Comparison of ENCODE assay signal across 8 cellular contexts in the genomic region with DNA sequence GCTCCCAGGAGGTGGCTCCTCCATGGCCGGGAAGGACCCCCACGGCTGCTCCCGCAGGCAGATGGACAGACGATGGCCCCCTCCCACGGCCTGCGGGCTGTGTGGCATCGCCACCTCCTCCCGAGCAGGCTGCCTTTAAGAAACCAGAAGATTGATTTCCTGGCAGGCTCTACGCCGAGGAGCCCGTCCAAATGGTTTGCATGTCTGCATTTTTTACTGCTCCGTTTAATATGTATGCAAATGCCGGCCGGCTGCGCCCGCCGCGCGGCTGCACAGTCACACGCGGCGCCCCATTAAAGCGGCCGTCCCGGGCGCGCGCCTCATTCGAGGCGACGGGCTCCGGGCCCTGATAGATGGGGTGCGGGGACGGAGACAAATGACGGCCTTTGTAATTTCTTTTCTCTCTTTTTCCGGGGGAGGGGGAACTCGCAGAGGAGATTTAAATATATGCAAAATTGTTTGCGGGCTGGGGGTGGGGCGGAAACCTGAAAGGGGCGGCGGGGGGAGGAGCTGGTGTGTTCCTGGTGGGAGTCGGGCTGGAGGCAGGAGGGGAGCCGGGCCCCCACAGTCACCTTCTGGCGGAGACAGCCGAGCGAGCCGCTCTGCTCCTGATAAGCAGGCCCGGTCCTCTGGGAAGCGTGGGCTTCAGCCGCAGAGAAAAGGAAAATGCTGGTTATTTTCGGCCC.
DNase-seq lines count a peak whose midpoint lies in the region; ATAC-seq and TF ChIP-seq lines count a peak whose summit lies in the region.

No MANE protein-coding gene starts in this region.

- H3K27ac Mint-ChIP-seq in activated CD8-positive, alpha-beta T cell treated with anti-CD3 and anti-CD28 coated beads for 36 hours: peak overlapping the region; percentile 56
- no peak overlapping the region for H3K27ac Mint-ChIP-seq in neural progenitor cell

- H3K27me3 Mint-ChIP-seq in activated CD8-positive, alpha-beta T cell treated with anti-CD3 and anti-CD28 coated beads for 36 hours: peaks cover 3% of the 10 kb centered on the region
- peaks cover 6% of the 10 kb centered on the region for H3K27me3 Mint-ChIP-seq in neural progenitor cell (ENCODE audit: insufficient read depth, low read depth)

- no peaks in the 10 kb centered on the region for H4K20me1 ChIP-seq in neural progenitor cell (ENCODE audit: low read depth)

- H3K27ac ChIP-seq in neural progenitor cell: no peak overlapping the region

- no peak for TF ChIP-seq CTCF in activated CD8-positive, alpha-beta T cell treated with anti-CD3 and anti-CD28 coated beads for 36 hours (IDR thresholded peaks at IDR 0.05)
- TF ChIP-seq CTCF in epithelial cell of esophagus (IDR thresholded peaks at IDR 0.05; ENCODE audit: insufficient read depth, low read depth, low read length, missing control alignments): no peak
- no peak for TF ChIP-seq CTCF in neural progenitor cell (IDR thresholded peaks at IDR 0.05)

- H3K4me3 ChIP-seq in epithelial cell of esophagus (ENCODE audit: low read length): peak overlapping the region; percentile 56
- H3K4me3 ChIP-seq in neural progenitor cell: peak overlapping the region; percentile 29

- H3F3A ChIP-seq in neural progenitor cell (ENCODE audit: low read depth): peaks cover 60% of the 10 kb centered on the region

- intact Hi-C loops in activated CD8-positive, alpha-beta T cell treated with anti-CD3 and anti-CD28 coated beads for 36 hours (cut with micrococcal nuclease): no loop called here

- POLR2A ChIA-PET in activated CD8-positive, alpha-beta T cell treated with anti-CD3 and anti-CD28 coated beads for 36 hours (lab: Charles Lee): interaction anchor here (1.7 kb wide), 1 partner anchor 10 kb away, joined by 5 read pairs; no protein-coding TSS in a partner anchor

- ATAC-seq in GM18907 (IDR thresholded peaks at IDR 0.05; ENCODE audit: unreplicated experiment) (peak; percentile 44), HG03196 (IDR thresholded peaks at IDR 0.05; ENCODE audit: unreplicated experiment) (no peak), GM21367 (IDR thresholded peaks at IDR 0.05; ENCODE audit: unreplicated experiment) (no peak)
- ATAC-seq in activated CD8-positive, alpha-beta T cell treated with anti-CD3 and anti-CD28 coated beads for 36 hours: peak; percentile 53

- CTCF ChIA-PET in activated CD8-positive, alpha-beta T cell treated with anti-CD3 and anti-CD28 coated beads for 36 hours (lab: Charles Lee): no interaction called here

- H3K79me2 ChIP-seq in neural progenitor cell (ENCODE audit: low read depth): no peaks in the 10 kb centered on the region

- H3K4me1 Mint-ChIP-seq in activated CD8-positive, alpha-beta T cell treated with anti-CD3 and anti-CD28 coated beads for 36 hours (ENCODE audit: low read depth): peaks cover 28% of the 10 kb centered on the region
- H3K4me1 Mint-ChIP-seq in neural progenitor cell: peaks cover 45% of the 10 kb centered on the region

- peak overlapping the region; percentile 65 for H3K4me3 Mint-ChIP-seq in activated CD8-positive, alpha-beta T cell treated with anti-CD3 and anti-CD28 coated beads for 36 hours
- peak overlapping the region; percentile 68 for H3K4me3 Mint-ChIP-seq in neural progenitor cell

- H3K9me3 Mint-ChIP-seq in activated CD8-positive, alpha-beta T cell treated with anti-CD3 and anti-CD28 coated beads for 36 hours: no peaks in the 10 kb centered on the region
- no peaks in the 10 kb centered on the region for H3K9me3 Mint-ChIP-seq in neural progenitor cell

- H3K27me3 ChIP-seq in neural progenitor cell: no peaks in the 10 kb centered on the region

- peak; percentile 60 for DNase-seq in activated CD8-positive, alpha-beta T cell treated with anti-CD3 and anti-CD28 coated beads for 36 hours
- DNase-seq in epithelial cell of esophagus (ENCODE audit: low read depth) (peak; percentile 45), neural progenitor cell (ENCODE audit: low spot score) (peak; percentile 78), mucosa of gallbladder (ENCODE audit: low spot score) (no peak)
- DNase-seq in NK-92 treated with Interleukin-12 subunit alpha and Interleukin-12 subunit beta, amount 100 ng/mL, for 24 hours (lab: John Stamatoyannopoulos, UW): no peak

- peaks cover 24% of the 10 kb centered on the region for H3K4me1 ChIP-seq in neural progenitor cell

- peak overlapping the region; percentile 46 for H2AFZ ChIP-seq in neural progenitor cell (replicated peaks)

- no peaks in the 10 kb centered on the region for H3K9me3 ChIP-seq in neural progenitor cell (ENCODE audit: low read depth)

- H3K9ac ChIP-seq in neural progenitor cell: no peak overlapping the region

- H3K36me3 ChIP-seq in neural progenitor cell: no peaks in the 10 kb centered on the region

- no peaks in the 10 kb centered on the region for H3K36me3 Mint-ChIP-seq in activated CD8-positive, alpha-beta T cell treated with anti-CD3 and anti-CD28 coated beads for 36 hours (ENCODE audit: low read depth)
- H3K36me3 Mint-ChIP-seq in neural progenitor cell: no peaks in the 10 kb centered on the region

- H3K4me2 ChIP-seq in neural progenitor cell: peak overlapping the region; percentile 70

Comparison
In these comparisons a context has a peak if more than half of its experiments do, and no peak if none do; other contexts are left out.
1. ATAC-seq: peak in GM18907 (single experiment) and activated CD8-positive, alpha-beta T cell treated with anti-CD3 and anti-CD28 coated beads for 36 hours (single experiment); none in HG03196 (single experiment) and GM21367 (single experiment).
2. DNase-seq: peak in activated CD8-positive, alpha-beta T cell treated with anti-CD3 and anti-CD28 coated beads for 36 hours (single experiment), epithelial cell of esophagus (single experiment) and neural progenitor cell (single experiment); none in mucosa of gallbladder (single experiment) and NK-92 treated with Interleukin-12 subunit alpha and Interleukin-12 subunit beta, amount 100 ng/mL, for 24 hours (single experiment).